Comparison of ENCODE assay signal across 13 cellular contexts in the genomic region with DNA sequence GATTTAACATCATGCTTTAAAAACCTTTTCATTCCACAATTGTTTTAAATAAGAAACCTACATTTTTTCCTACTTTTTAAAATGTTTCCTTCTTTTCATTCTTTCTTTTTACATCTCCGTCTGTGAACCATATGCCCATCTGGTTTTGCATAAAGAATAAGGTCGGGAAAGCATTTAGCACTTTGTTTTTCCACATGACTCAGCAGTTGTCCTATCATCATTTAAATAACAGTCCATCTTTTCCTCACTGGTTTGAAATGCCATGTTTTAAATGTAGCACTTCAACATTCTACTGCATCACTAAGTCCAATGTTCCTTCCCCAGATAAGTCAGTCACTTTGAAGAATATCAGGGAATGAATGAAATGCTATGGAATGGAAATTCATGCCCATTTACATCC.
DNase-seq lines count a peak whose midpoint lies in the region; TF ChIP-seq lines count a peak whose summit lies in the region.
"Had no signal": no experiment of that assay in that cellular context is flagged by ENCODE, and none has a peak within 500 bp of the region (broad histone marks: within the 10 kb centered on the region; RNA-seq: fewer than 3 reads in every experiment).

No MANE protein-coding gene starts in this region.

- no peaks in the 10 kb centered on the region for H3K9me3 ChIP-seq in endocrine pancreas (ENCODE audit: control insufficient read depth, low read length)

- no peak for TF ChIP-seq CTCF in glutamatergic neuron (IDR thresholded peaks at IDR 0.05; ENCODE audit: partially characterized antibody, unreplicated experiment)

- peaks cover 18% of the 10 kb centered on the region for H3K4me1 Mint-ChIP-seq in glutamatergic neuron (ENCODE audit: low read depth, unreplicated experiment)
- H3K4me1 Mint-ChIP-seq: IgD-negative memory B cell had no signal

- H3K9ac ChIP-seq in endocrine pancreas (ENCODE audit: control insufficient read depth, insufficient read depth, low read length), result no peak overlapping the region

- H3K4me1 ChIP-seq in endocrine pancreas (ENCODE audit: control insufficient read depth, insufficient read depth, low read length), result peaks cover 21% of the 10 kb centered on the region

- H3K36me3 ChIP-seq in endocrine pancreas (ENCODE audit: control insufficient read depth, insufficient read depth, low read length), result no peaks in the 10 kb centered on the region

- DNase-seq in DMS 273 (lab: John Stamatoyannopoulos, UW; ENCODE audit: unreplicated experiment), result peak; percentile 36
- no peak for DNase-seq in DMS 273 treated with DMSO at 0.1 percent for 48 hours (lab: John Stamatoyannopoulos, UW)
- peak; percentile 13 for DNase-seq in RPMI7951 (ENCODE audit: low read depth)
- DNase-seq in glutamatergic neuron, result no peak
- no peak for DNase-seq in KBM-7
- no peak for DNase-seq in stimulated activated CD8-positive, alpha-beta memory T cell treated with anti-CD3 and anti-CD28 coated beads, Interleukin-4, amount 100 ng/mL, for 48 hours
- no peak for DNase-seq in NCI-H82 treated with DMSO at 0.1 percent for 48 hours (lab: John Stamatoyannopoulos, UW; ENCODE audit: unreplicated experiment)
- DNase-seq: DMS53, NCI-H2227 treated with DMSO at 0.1 percent for 48 hours, NCI-H524 treated with DMSO at 0.1 percent for 48 hours had no signal

- H3K36me3 Mint-ChIP-seq in glutamatergic neuron (ENCODE audit: unreplicated experiment), result no peaks in the 10 kb centered on the region
- H3K36me3 Mint-ChIP-seq: IgD-negative memory B cell had no signal

- no peaks in the 10 kb centered on the region for H3K27me3 ChIP-seq in endocrine pancreas (ENCODE audit: control insufficient read depth, insufficient read depth, low read length)

- H3K4me3 ChIP-seq in endocrine pancreas (ENCODE audit: control insufficient read depth, insufficient read depth, low read length), result peak overlapping the region; percentile 16
- H3K4me3 ChIP-seq: GM12878 had no signal

- H3K27me3 Mint-ChIP-seq in glutamatergic neuron (ENCODE audit: unreplicated experiment), result no peaks in the 10 kb centered on the region
- H3K27me3 Mint-ChIP-seq: IgD-negative memory B cell had no signal

- no peaks in the 10 kb centered on the region for H3K9me3 Mint-ChIP-seq in glutamatergic neuron (ENCODE audit: unreplicated experiment)
- H3K9me3 Mint-ChIP-seq: IgD-negative memory B cell had no signal

- H3K4me3 Mint-ChIP-seq in glutamatergic neuron (ENCODE audit: unreplicated experiment), result no peak overlapping the region
- H3K4me3 Mint-ChIP-seq: IgD-negative memory B cell had no signal

- in situ Hi-C loops in KBM-7 (cut with MboI; ENCODE audit: low pct_unique_long_range_greater_than_20kb, low sequenced_read_pairs), result no loop called here

- H3K27ac Mint-ChIP-seq in glutamatergic neuron (ENCODE audit: unreplicated experiment), result peak overlapping the region; percentile 31

Comparison
In these comparisons a context has a peak if more than half of its experiments do, and no peak if none do; other contexts are left out.
1. DNase-seq: peak in DMS 273 (single experiment) and RPMI7951 (single experiment); none in DMS 273 treated with DMSO at 0.1 percent for 48 hours (single experiment), glutamatergic neuron (single experiment), KBM-7 (single experiment), stimulated activated CD8-positive, alpha-beta memory T cell treated with anti-CD3 and anti-CD28 coated beads, Interleukin-4, amount 100 ng/mL, for 48 hours (single experiment) and NCI-H82 treated with DMSO at 0.1 percent for 48 hours (single experiment).